ENCODE assay signal across 8 cellular contexts in the genomic region with DNA sequence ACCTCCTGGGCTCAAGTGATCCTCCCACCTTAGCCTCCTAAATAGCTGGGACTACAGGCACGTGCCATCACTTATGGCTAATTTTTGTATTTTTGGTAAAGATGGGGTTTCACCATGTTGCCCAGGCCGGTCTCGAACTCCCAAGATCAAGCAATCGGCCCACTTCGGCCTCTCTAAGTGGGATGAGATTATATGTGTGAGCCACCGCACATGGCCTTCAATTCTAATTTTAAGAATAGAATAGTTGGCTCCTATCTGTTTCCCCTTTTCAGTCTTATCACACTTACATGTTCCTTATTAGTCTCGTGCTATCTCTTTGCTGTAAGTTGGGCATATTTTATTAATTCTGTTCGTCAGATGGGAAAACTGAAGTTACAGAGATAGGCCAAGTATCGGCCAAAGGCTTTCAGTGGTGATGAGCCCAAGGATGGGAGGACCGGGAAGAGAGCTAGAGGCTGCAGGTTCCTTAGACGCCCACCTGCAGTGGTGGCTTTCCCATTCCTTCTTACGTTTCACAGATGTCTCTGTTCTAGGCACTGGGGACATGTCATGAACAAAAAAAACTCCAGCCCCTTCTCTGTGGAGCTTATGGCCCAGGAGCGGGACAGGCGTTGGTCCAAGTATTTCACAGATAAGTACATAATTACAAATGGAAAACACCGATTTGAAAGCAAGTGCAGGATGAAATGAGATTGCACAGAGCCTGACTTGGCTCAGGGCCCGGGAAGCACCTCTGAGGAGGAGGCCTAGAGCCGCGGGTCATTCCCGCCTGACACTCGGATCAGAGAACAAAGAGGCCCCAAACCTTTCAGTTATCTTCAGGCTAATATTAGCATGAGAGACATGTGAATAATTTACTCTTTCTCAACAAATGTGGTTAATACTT.
A peak's percentile ranks its signal among the peaks of the same experiment; 100 is the strongest.
DNase-seq lines count a peak whose midpoint lies in the region; ATAC-seq, FAIRE-seq and TF ChIP-seq lines count a peak whose summit lies in the region.

No MANE protein-coding gene starts in this region.

- no peaks in the 10 kb centered on the region for H3K9me3 ChIP-seq in pancreas

- H3K4me1 ChIP-seq in pancreas = peaks cover 0 to 20% (median 0%) of the 10 kb centered on the region in 3 donors

- POLR2A ChIA-PET in T-cell (lab: Charles Lee) = no interaction called here

- no peak overlapping the region for H3K4me3 ChIP-seq in pancreas

- H3K4me1 Mint-ChIP-seq in chondrocyte (ENCODE audit: low read depth) = peaks cover 28% of the 10 kb centered on the region
- H3K4me1 Mint-ChIP-seq in T-cell = peaks cover 16 to 35% (median 23%) of the 10 kb centered on the region in 3 donors

- TF ChIP-seq CTCF in chondrocyte (IDR thresholded peaks at IDR 0.05) = no peak
- TF ChIP-seq CTCF in pancreas (IDR thresholded peaks at IDR 0.05) = no peak

- intact Hi-C loops in pancreas (cut with DNase I) = loop anchor here in 1 of 3 donors (10.0 kb wide), 1 partner anchor 89 kb away; a partner anchor contains a TSS

- no peaks in the 10 kb centered on the region for H3K27me3 Mint-ChIP-seq in chondrocyte (ENCODE audit: low read depth)
- H3K27me3 Mint-ChIP-seq in T-cell = no peaks in the 10 kb centered on the region

- no peaks in the 10 kb centered on the region for H3K36me3 ChIP-seq in pancreas

- WGBS in pancreas, 2 donors = 60 to 62% methylated on average over 20 of the region's 20 CpGs

- H3K36me3 Mint-ChIP-seq in chondrocyte (ENCODE audit: low read depth) (no peaks in the 10 kb centered on the region), T-cell (no peaks in the 10 kb centered on the region)

- H3K4me3 Mint-ChIP-seq in chondrocyte (ENCODE audit: unreplicated experiment) (no peak overlapping the region), T-cell (no peak overlapping the region)

- CTCF ChIA-PET in T-cell (lab: Charles Lee) = no interaction called here

- ATAC-seq in pancreas (peak in 3 of 4 donors; percentile 68 to 78 (median 75)), T-cell (replicated peaks in 1 of 4) (no peak)

- DNase-seq in NCI-H2029 (lab: John Stamatoyannopoulos, UW) (peak; percentile 17), NCI-H2029 treated with DMSO at 0.1 percent for 48 hours (lab: John Stamatoyannopoulos, UW) (no peak), NCI-H2171 treated with DMSO at 0.1 percent for 48 hours (lab: John Stamatoyannopoulos, UW) (peak; percentile 82), chondrocyte (ENCODE audit: low spot score) (no peak), pancreas (peak in 4 of 6 donors; percentile 14 to 70 (median 32)), T-cell (no peak), AG08395 (ENCODE audit: low spot score) (no peak), SIG-M5 (lab: John Stamatoyannopoulos, UW) (no peak)

- H3K9me3 Mint-ChIP-seq in chondrocyte (ENCODE audit: low read depth) (no peaks in the 10 kb centered on the region), T-cell (no peaks in the 10 kb centered on the region)

- H3K27ac Mint-ChIP-seq in chondrocyte (ENCODE audit: unreplicated experiment) = peak overlapping the region; percentile 73
- no peak overlapping the region for H3K27ac Mint-ChIP-seq in T-cell

- no peaks in the 10 kb centered on the region for H3K27me3 ChIP-seq in pancreas

- no peak for FAIRE-seq in pancreas (lab: Jason Lieb, UNC)

- peak overlapping the region in 3 of 4 donors; percentile 39 to 83 (median 78) for H3K27ac ChIP-seq in pancreas

Comparison
In these comparisons a context has a peak if more than half of its experiments do, and no peak if none do; other contexts are left out.
1. DNase-seq: peak in NCI-H2029 (single experiment), NCI-H2171 treated with DMSO at 0.1 percent for 48 hours (single experiment) and pancreas (4 of 6); none in NCI-H2029 treated with DMSO at 0.1 percent for 48 hours (single experiment), chondrocyte (single experiment), T-cell (0 of 34), AG08395 (single experiment) and SIG-M5 (single experiment).
2. ATAC-seq: peak in pancreas (3 of 4); none in T-cell (0 of 4).